Comparison of ENCODE assay signal across 8 cellular contexts in the genomic region with DNA sequence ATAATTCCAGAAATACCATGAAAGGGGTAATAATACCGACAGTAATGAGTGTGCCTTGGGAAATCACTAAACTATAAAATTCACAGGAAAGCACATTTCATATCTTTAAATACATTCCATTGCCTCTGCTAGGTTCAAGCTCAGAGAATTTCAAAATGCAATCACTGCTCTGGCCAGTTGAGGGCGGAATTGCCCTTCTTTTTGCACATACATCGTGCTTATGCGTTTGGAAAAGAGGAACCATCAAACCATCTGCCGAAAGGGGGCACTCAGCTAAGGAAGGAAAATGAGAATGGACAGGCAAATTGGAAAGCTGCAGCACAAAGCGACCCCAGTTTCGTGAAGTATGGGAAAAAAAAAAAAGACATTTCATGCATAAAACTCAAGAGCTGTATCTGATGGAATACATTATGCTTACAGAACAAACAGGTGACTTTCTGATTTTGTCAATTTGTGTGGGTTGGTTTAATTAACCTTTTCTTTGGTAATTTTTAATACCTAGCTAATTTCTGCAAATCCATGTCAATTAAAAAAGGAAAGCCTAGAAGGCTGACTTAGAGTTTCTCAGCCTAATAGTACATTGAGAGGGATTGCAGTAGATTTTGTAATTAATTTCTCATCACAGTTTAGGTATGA.
DNase-seq lines count a peak whose midpoint lies in the region; ATAC-seq, FAIRE-seq and TF ChIP-seq lines count a peak whose summit lies in the region.

No MANE protein-coding gene starts in this region.

- H3K27me3 Mint-ChIP-seq in T-helper 17 cell, result peaks cover 22% of the 10 kb centered on the region

- no peaks in the 10 kb centered on the region for H4K20me1 ChIP-seq in H1 (replicated peaks in 1 of 2; ENCODE audit: control insufficient read depth in 1 of 2, insufficient read depth in 2 of 2, low read length in 2 of 2)

- H3K27me3 ChIP-seq in H1 (replicated peaks in 1 of 4; ENCODE audit: control insufficient read depth in 3 of 4, extremely low read depth in 1 of 4, insufficient read depth in 3 of 4, low read length in 3 of 4) (no peaks in the 10 kb centered on the region), mesenchymal stem cell (ENCODE audit: control insufficient read depth in 1 of 2, insufficient read depth in 1 of 2, low read length in 2 of 2) (no peaks in the 10 kb centered on the region), thyroid gland (no peaks in the 10 kb centered on the region)

- no peaks in the 10 kb centered on the region for H3K23me2 ChIP-seq in H1 (ENCODE audit: low read depth, low read length)

- ATAC-seq in GM19035 (IDR thresholded peaks at IDR 0.05; ENCODE audit: unreplicated experiment), result peak; percentile 99
- peak; percentile 93 for ATAC-seq in HG03097 (IDR thresholded peaks at IDR 0.05; ENCODE audit: low FRiP score, unreplicated experiment)
- ATAC-seq in T-helper 17 cell, result peak; percentile 52

- H4K91ac ChIP-seq in H1 (replicated peaks; ENCODE audit: insufficient read length, low read length) (no peak overlapping the region), mesenchymal stem cell (ENCODE audit: low read length) (no peak overlapping the region)

- H3K9ac ChIP-seq in H1 (replicated peaks in 1 of 4; ENCODE audit: extremely low read depth in 1 of 4, low read depth in 3 of 4, low read length in 3 of 4), result no peak overlapping the region
- no peak overlapping the region for H3K9ac ChIP-seq in mesenchymal stem cell (ENCODE audit: low read length)

- FAIRE-seq in H1 (lab: Jason Lieb, UNC), result peak; percentile 99

- intact Hi-C loops in thyroid gland (cut with DNase I), result no loop called here

- H4K8ac ChIP-seq in H1 (ENCODE audit: extremely low read depth, insufficient read depth, low read length) (no peak overlapping the region), mesenchymal stem cell (ENCODE audit: low read length) (no peak overlapping the region)

- H3K9me3 ChIP-seq in T-helper 17 cell (ENCODE audit: control insufficient read depth, low read length, poor library complexity, severe bottlenecking) (no peaks in the 10 kb centered on the region), H1 (ENCODE audit: insufficient read depth in 2 of 2, low read depth in 1 of 2, low read length in 1 of 2) (no peaks in the 10 kb centered on the region), mesenchymal stem cell (ENCODE audit: control insufficient read depth, low read length) (no peaks in the 10 kb centered on the region), thyroid gland (no peaks in the 10 kb centered on the region)

- H3K56ac ChIP-seq in H1 (replicated peaks; ENCODE audit: insufficient read length, low read depth, low read length), result no peak overlapping the region

- H3K23ac ChIP-seq in H1 (ENCODE audit: insufficient read length), result no peak overlapping the region
- H3K23ac ChIP-seq in mesenchymal stem cell (ENCODE audit: low read length in 2 of 2), result no peak overlapping the region

- POLR2A ChIA-PET in H1 (lab: Charles Lee; ENCODE audit: partially characterized antibody), result no interaction called here

- H3K4me2 ChIP-seq in H1 (ENCODE audit: insufficient read depth in 1 of 2, low read depth in 2 of 2, low read length in 2 of 2) (no peak overlapping the region), mesenchymal stem cell (ENCODE audit: low read length, poor library complexity, severe bottlenecking) (no peak overlapping the region)

- H2BK12ac ChIP-seq in H1 (ENCODE audit: low read depth, low read length), result no peak overlapping the region
- H2BK12ac ChIP-seq in mesenchymal stem cell (ENCODE audit: low read length in 2 of 2), result no peak overlapping the region

- H2BK5ac ChIP-seq in H1 (ENCODE audit: low read depth, low read length) (no peak overlapping the region), mesenchymal stem cell (ENCODE audit: low read depth, low read length, poor library complexity, severe bottlenecking) (no peak overlapping the region)

- WGBS in H1 (ENCODE audit: extremely low coverage in 1 of 2, insufficient coverage in 1 of 2, insufficient read length in 1 of 2, insufficient replicate concordance in 2 of 2, low coverage in 1 of 2, low lambda C conversion rate in 2 of 2, missing lambda C conversion rate in 1 of 2), 2 experiments, result 12% methylated on average over 7 of the region's 7 CpGs; no CpG with 5 or more reads in 1 of the 2 experiments
- WGBS in mesenchymal stem cell, result 2% methylated on average over 7 of the region's 7 CpGs
- 1 to 3% methylated on average over 7 of the region's 7 CpGs for WGBS in thyroid gland, 2 donors

- peak; percentile 53 for DNase-seq in COLO668 (lab: John Stamatoyannopoulos, UW; ENCODE audit: unreplicated experiment)
- peak; percentile 7 for DNase-seq in NCI-H2029 (lab: John Stamatoyannopoulos, UW)
- DNase-seq in T-helper 17 cell, result peak in 1 of 3 donors; percentile 4
- DNase-seq in H1 (ENCODE audit: low read depth in 1 of 2, low spot score in 2 of 2), result peak; percentile 60 to 84
- peak; percentile 81 for DNase-seq in mesenchymal stem cell
- DNase-seq in thyroid gland, result peak; percentile 48 to 54

- H3K27ac Mint-ChIP-seq in T-helper 17 cell, result no peak overlapping the region

- TF ChIP-seq POLR2A in H1 (IDR thresholded peaks at IDR 0.05; ENCODE audit: control extremely low read depth in 1 of 2, low read depth in 2 of 2, low read length in 2 of 2) (no peak), thyroid gland (IDR thresholded peaks at IDR 0.05) (no peak)

- H3K14ac ChIP-seq in H1 (ENCODE audit: insufficient read length), result no peak overlapping the region
- no peak overlapping the region for H3K14ac ChIP-seq in mesenchymal stem cell (ENCODE audit: low read length in 2 of 2)

- no peak overlapping the region for H2BK15ac ChIP-seq in H1 (ENCODE audit: low read length)
- no peak overlapping the region for H2BK15ac ChIP-seq in mesenchymal stem cell (ENCODE audit: low read depth, poor library complexity, severe bottlenecking)

- H3K79me1 ChIP-seq in H1 (ENCODE audit: low read depth, low read length) (no peaks in the 10 kb centered on the region), mesenchymal stem cell (replicated peaks; ENCODE audit: low read length, poor library complexity, severe bottlenecking) (no peaks in the 10 kb centered on the region)

- H3K36me3 ChIP-seq in H1 (ENCODE audit: control insufficient read depth in 2 of 4, insufficient read depth in 4 of 4, low read length in 3 of 4) (no peaks in the 10 kb centered on the region), mesenchymal stem cell (ENCODE audit: control insufficient read depth in 1 of 2, insufficient read depth in 2 of 2, low read depth in 1 of 2, low read length in 2 of 2) (no peaks in the 10 kb centered on the region), thyroid gland (no peaks in the 10 kb centered on the region)

- H3K27ac ChIP-seq in H1 (ENCODE audit: low read depth, low read length) (no peak overlapping the region), mesenchymal stem cell (ENCODE audit: low read length, poor library complexity, severe bottlenecking) (no peak overlapping the region), thyroid gland (no peak overlapping the region)

- TF ChIP-seq RAD21 in H1 (IDR thresholded peaks at IDR 0.05 in 1 of 2, conservative IDR thresholded peaks at IDR 0.05 in 1 of 2; ENCODE audit: low read depth in 2 of 2, low read length in 2 of 2), result peak; percentile 99

- H3K4me1 Mint-ChIP-seq in T-helper 17 cell, result peaks cover 2% of the 10 kb centered on the region

- H3K36me3 Mint-ChIP-seq in T-helper 17 cell (ENCODE audit: low read depth), result no peaks in the 10 kb centered on the region

- H2BK120ac ChIP-seq in H1 (replicated peaks; ENCODE audit: low read depth, low read length) (no peak overlapping the region), mesenchymal stem cell (ENCODE audit: low read depth, low read length) (no peak overlapping the region)

- CTCF ChIA-PET in H1 (lab: Charles Lee; ENCODE audit: partially characterized antibody), result interaction anchor here (0.5 to 2.7 kb wide), 76 partner anchors 9 to 1892 kb away, joined by 3 to 25 read pairs (median 4); no protein-coding TSS in a partner anchor

- no peak overlapping the region for H3K18ac ChIP-seq in H1 (ENCODE audit: extremely low read depth, low read length)
- H3K18ac ChIP-seq in mesenchymal stem cell (ENCODE audit: low read depth in 1 of 2, low read length in 2 of 2), result no peak overlapping the region

- no peaks in the 10 kb centered on the region for H3K79me2 ChIP-seq in H1 (ENCODE audit: control insufficient read depth in 1 of 2, insufficient read depth in 2 of 2, low read length in 2 of 2)

- no peak overlapping the region for H2BK20ac ChIP-seq in H1 (ENCODE audit: low read length)

- TF ChIP-seq EP300 in H1 (IDR thresholded peaks at IDR 0.05; ENCODE audit: borderline replicate concordance in 1 of 2, low read depth in 2 of 2, low read length in 2 of 2), result no peak

- TF ChIP-seq CTCF in H1 (IDR thresholded peaks at IDR 0.05; ENCODE audit: control extremely low read depth in 1 of 3, insufficient read depth in 1 of 3, low read depth in 1 of 3, low read length in 3 of 3), result peak; percentile 45 to 99 (median 99)
- peak; percentile 42 to 83 (median 68) for TF ChIP-seq CTCF in thyroid gland (IDR thresholded peaks at IDR 0.05)

- H3K4ac ChIP-seq in H1 (replicated peaks; ENCODE audit: insufficient read length, low read depth, low read length) (no peak overlapping the region), mesenchymal stem cell (ENCODE audit: low read depth in 1 of 2, low read length in 2 of 2) (no peak overlapping the region)

- no peak overlapping the region for H2AK5ac ChIP-seq in H1 (ENCODE audit: low read depth, low read length)
- H2AK5ac ChIP-seq in mesenchymal stem cell (ENCODE audit: low read length, severe bottlenecking), result no peak overlapping the region

- no peak overlapping the region for H3K4me3 ChIP-seq in H1 (ENCODE audit: extremely low read depth in 1 of 4, insufficient read depth in 2 of 4, low read depth in 3 of 4, low read length in 4 of 4)
- H3K4me3 ChIP-seq in mesenchymal stem cell (ENCODE audit: insufficient read depth in 1 of 2, low read depth in 1 of 2, low read length in 2 of 2), result no peak overlapping the region
- H3K4me3 ChIP-seq in thyroid gland (replicated peaks in 1 of 3), result no peak overlapping the region

- H3K4me3 Mint-ChIP-seq in T-helper 17 cell, result no peak overlapping the region

- no peak overlapping the region for H2AFZ ChIP-seq in H1 (ENCODE audit: low read length)
- H2AFZ ChIP-seq in mesenchymal stem cell (ENCODE audit: low read depth, low read length), result no peak overlapping the region

- H4K5ac ChIP-seq in H1 (ENCODE audit: insufficient read length, low read depth, low read length), result no peak overlapping the region

- no peaks in the 10 kb centered on the region for H3K4me1 ChIP-seq in H1 (replicated peaks in 1 of 4; ENCODE audit: control insufficient read depth in 3 of 4, insufficient read depth in 4 of 4, low read length in 3 of 4)
- H3K4me1 ChIP-seq in mesenchymal stem cell (ENCODE audit: control insufficient read depth, insufficient read depth, low read depth, low read length), result no peaks in the 10 kb centered on the region
- no peaks in the 10 kb centered on the region for H3K4me1 ChIP-seq in thyroid gland

TF ChIP-seq in H1, 55 proteins besides CTCF, POLR2A, EP300 and RAD21 (continues in another document):
- peak; percentile 60; the same call in 1 of the 2 replicates for TF ChIP-seq YY1 (IDR thresholded peaks at IDR 0.05; ENCODE audit: low read depth, low read length)
- TF ChIP-seq NRF1 (IDR thresholded peaks at IDR 0.05; ENCODE audit: low read depth, low read length), result no peak
- TF ChIP-seq TCF12 (IDR thresholded peaks at IDR 0.05; ENCODE audit: low read depth, low read length), result no peak
